Comparison of ENCODE assay signal across 15 cellular contexts in genomic region chr7:97951532-97951931, GRCh38. TPM values are rescaled to one million over a fixed set of nuclear protein-coding genes. Genes with fewer than 3 reads are reported as not detected.
"Had no signal": no experiment of that assay in that cellular context is flagged by ENCODE, and none has a peak within 500 bp of the region (broad histone marks: within the 10 kb centered on the region; RNA-seq: fewer than 3 reads in every experiment).

No MANE protein-coding gene starts in this region.

RNA-seq across cellular contexts. Expression of gene OCM2, which starts 38.5 kb away (rescaled TPM):
- total RNA-seq: activated CD4-positive, alpha-beta T cell treated with anti-CD3 and anti-CD28 coated beads for 36 hours; ascending aorta; cardiac septum; dermis microvascular lymphatic vessel endothelial cell; epithelial cell of proximal tubule; fibroblast of lung; left lobe of liver; lung microvascular endothelial cell; osteoblast; pulmonary artery endothelial cell; suprapubic skin; T-helper 2 cell treated with Interferon-gamma antibody and Interleukin-4, amounts not matched to agents 100 ng/mL and 5 ng/mL, for 36 hours; upper lobe of left lung had no signal
- polyA plus RNA-seq: adipose tissue, fibroblast of lung, keratinocyte had no signal
